ENCODE assay signal across 2 cellular contexts in genomic region chr1:44389437-44389836, GRCh38.
TF ChIP-seq lines count a peak whose summit lies in the region.

No MANE protein-coding gene starts in this region.

TF ChIP-seq in IMR-90, 13 proteins besides CTCF, POLR2A, EP300 and RAD21:
- no peak for TF ChIP-seq ELK1 (IDR thresholded peaks at IDR 0.05; ENCODE audit: borderline replicate concordance, low read depth, low read length)
- TF ChIP-seq MXI1 (IDR thresholded peaks at IDR 0.05; ENCODE audit: borderline replicate concordance, low read depth, low read length), result no peak
- TF ChIP-seq FOS (IDR thresholded peaks at IDR 0.05; ENCODE audit: low read depth, low read length), result no peak
- TF ChIP-seq CEBPB (IDR thresholded peaks at IDR 0.05; ENCODE audit: low read depth, low read length), result no peak
- TF ChIP-seq RCOR1 (IDR thresholded peaks at IDR 0.05; ENCODE audit: insufficient replicate concordance, low read length), result no peak
- TF ChIP-seq CHD1 (IDR thresholded peaks at IDR 0.05; ENCODE audit: low read depth, low read length), result no peak
- TF ChIP-seq MAZ (IDR thresholded peaks at IDR 0.05; ENCODE audit: borderline replicate concordance, low read depth, low read length), result no peak
- TF ChIP-seq NFE2L2 (IDR thresholded peaks at IDR 0.05; ENCODE audit: low read depth, low read length), result no peak
- no peak for TF ChIP-seq RFX5 (IDR thresholded peaks at IDR 0.05; ENCODE audit: low read depth, low read length)
- TF ChIP-seq BHLHE40 (IDR thresholded peaks at IDR 0.05; ENCODE audit: low read depth, low read length), result no peak
- TF ChIP-seq SMC3 (IDR thresholded peaks at IDR 0.05; ENCODE audit: low read depth, low read length), result no peak
- TF ChIP-seq USF2 (IDR thresholded peaks at IDR 0.05; ENCODE audit: low read depth, low read length), result no peak
- no peak for TF ChIP-seq MAFK (IDR thresholded peaks at IDR 0.05; ENCODE audit: low read depth, low read length)

TF ChIP-seq in K562, 482 proteins besides CTCF, POLR2A, EP300 and RAD21:
- TF ChIP-seq MAFG (tag; conservative IDR thresholded peaks at IDR 0.05) (0 out of 2 replicates have a peak, but pooled peaks have one; percentile 9), E2F8 (IDR thresholded peaks at IDR 0.05; ENCODE audit: low read depth, partially characterized antibody) (no peak), ZNF431 (CRISPR knock-in tag; IDR thresholded peaks at IDR 0.05) (no peak), SIN3A (IDR thresholded peaks at IDR 0.05; ENCODE audit: borderline replicate concordance in 2 of 2, control insufficient read depth in 1 of 2, low read depth in 2 of 2, low read length in 2 of 2) (no peak), ZNF280A (IDR thresholded peaks at IDR 0.05; ENCODE audit: low read depth, partially characterized antibody) (no peak), NBN (IDR thresholded peaks at IDR 0.05; ENCODE audit: low read depth) (no peak), ZNF354B (CRISPR knock-in tag; IDR thresholded peaks at IDR 0.05) (no peak), SLC30A9 (CRISPR knock-in tag; IDR thresholded peaks at IDR 0.05) (no peak), SPI1 (IDR thresholded peaks at IDR 0.05; ENCODE audit: borderline replicate concordance, low read depth, low read length) (0 out of 2 replicates have a peak, but pooled peaks have one; percentile 32), MBD2 (IDR thresholded peaks at IDR 0.05; ENCODE audit: borderline replicate concordance, low read depth) (no peak), ZNF3 (CRISPR knock-in tag; IDR thresholded peaks at IDR 0.05) (no peak), ZNF316 (IDR thresholded peaks at IDR 0.05) (peak; percentile 62), EZH2 (IDR thresholded peaks at IDR 0.05; ENCODE audit: borderline replicate concordance, low read depth, low read length) (no peak)
